ENCODE assay signal across 10 cellular contexts in the genomic region with DNA sequence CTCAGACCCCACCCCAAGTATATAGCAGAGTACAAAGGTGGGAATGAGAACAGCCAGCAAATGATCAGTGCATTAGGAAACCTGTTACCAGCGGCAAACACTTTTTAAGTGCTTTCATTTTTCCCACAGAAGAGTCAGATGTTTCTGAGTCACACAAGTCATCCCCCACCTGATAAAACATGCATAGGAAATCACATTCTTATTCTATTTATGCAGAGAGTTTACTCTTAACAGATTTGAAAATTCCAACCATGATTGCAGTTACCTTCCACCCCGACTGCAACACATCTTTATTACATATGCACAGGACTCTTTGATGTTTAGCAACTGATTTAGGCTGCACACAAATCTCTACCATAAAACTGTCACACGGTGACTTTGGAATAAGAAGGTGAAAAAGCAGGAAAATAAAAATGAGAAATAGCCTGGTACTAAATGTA.
A peak's percentile ranks its signal among the peaks of the same experiment; 100 is the strongest.
DNase-seq lines count a peak whose midpoint lies in the region; ATAC-seq and TF ChIP-seq lines count a peak whose summit lies in the region.
"Had no signal": no experiment of that assay in that cellular context is flagged by ENCODE, and none has a peak within 500 bp of the region (broad histone marks: within the 10 kb centered on the region; RNA-seq: fewer than 3 reads in every experiment).

No MANE protein-coding gene starts in this region.

- H3K4me3 Mint-ChIP-seq in MCF 10A (ENCODE audit: unreplicated experiment): peak overlapping the region; percentile 54
- no peak overlapping the region for H3K4me3 Mint-ChIP-seq in activated T-helper 1 cell treated with anti-CD3 and anti-CD28 coated beads, Interleukin-12 subunit alpha, Interleukin-12 subunit beta, Interleukin-2, Interleukin-4 antibody, amounts not matched to agents 30 ng/mL and 10 ng/mL and 1 ng/mL, durations not matched to agents 14 hours and 24 hours and 36 hours

- CTCF ChIA-PET in MCF 10A (lab: Yijun Ruan, JAX): interaction anchor here (1.0 to 3.6 kb wide), 2 partner anchors 35 to 94 kb away, joined by 3 to 24 read pairs; no protein-coding TSS in a partner anchor

- H3K9me3 ChIP-seq in HUES6 (ENCODE audit: control insufficient read depth, insufficient read depth, low read depth, low read length): no peaks in the 10 kb centered on the region
- H3K9me3 ChIP-seq in upper lobe of right lung: no peaks in the 10 kb centered on the region

- no peaks in the 10 kb centered on the region for H3K27me3 Mint-ChIP-seq in MCF 10A (ENCODE audit: insufficient read depth, unreplicated experiment)
- no peaks in the 10 kb centered on the region for H3K27me3 Mint-ChIP-seq in activated T-helper 1 cell treated with anti-CD3 and anti-CD28 coated beads, Interleukin-12 subunit alpha, Interleukin-12 subunit beta, Interleukin-2, Interleukin-4 antibody, amounts not matched to agents 30 ng/mL and 10 ng/mL and 1 ng/mL, durations not matched to agents 14 hours and 24 hours and 36 hours (ENCODE audit: insufficient read depth)

- intact Hi-C loops in MCF 10A (cut with micrococcal nuclease) (no loop called here), upper lobe of right lung (cut with DNase I) (no loop called here)
- intact Hi-C loops in activated T-helper 1 cell treated with anti-CD3 and anti-CD28 coated beads, Interleukin-12 subunit alpha, Interleukin-12 subunit beta, Interleukin-2, Interleukin-4 antibody, amounts not matched to agents 30 ng/mL and 10 ng/mL and 1 ng/mL, durations not matched to agents 14 hours and 24 hours and 36 hours (cut with micrococcal nuclease): no loop called here

- BruUV-seq in MCF 10A (replicated peaks; lab: Mats Ljungman, UMichigan): no TSS peak

- H3K27ac ChIP-seq in HUES6 (ENCODE audit: low read depth, low read length) (peak overlapping the region; percentile 13; the same call in 1 of the 2 replicates), upper lobe of right lung (no peak overlapping the region)

- DNase-seq in MCF 10A (ENCODE audit: unreplicated experiment) (peak; percentile 46), kidney glomerular epithelial cell (lab: John Stamatoyannopoulos, UW) (peak; percentile 51), upper lobe of right lung (no peak)
- DNase-seq in activated T-helper 1 cell treated with anti-CD3 and anti-CD28 coated beads, Interleukin-12 subunit alpha, Interleukin-12 subunit beta, Interleukin-2, Interleukin-4 antibody, amounts not matched to agents 30 ng/mL and 10 ng/mL and 1 ng/mL, durations not matched to agents 14 hours and 24 hours and 36 hours (ENCODE audit: low spot score): no peak
- DNase-seq: GDM1, islet precursor cell, retina had no signal

- no peaks in the 10 kb centered on the region for H3K36me3 Mint-ChIP-seq in MCF 10A (ENCODE audit: insufficient read depth, unreplicated experiment)
- no peaks in the 10 kb centered on the region for H3K36me3 Mint-ChIP-seq in activated T-helper 1 cell treated with anti-CD3 and anti-CD28 coated beads, Interleukin-12 subunit alpha, Interleukin-12 subunit beta, Interleukin-2, Interleukin-4 antibody, amounts not matched to agents 30 ng/mL and 10 ng/mL and 1 ng/mL, durations not matched to agents 14 hours and 24 hours and 36 hours (ENCODE audit: low read depth)

- H3K27me3 ChIP-seq in HUES6 (ENCODE audit: control insufficient read depth, insufficient read depth, low read length): no peaks in the 10 kb centered on the region
- no peaks in the 10 kb centered on the region for H3K27me3 ChIP-seq in upper lobe of right lung

- H3K4me1 Mint-ChIP-seq in MCF 10A (ENCODE audit: insufficient read depth, unreplicated experiment): peaks cover 38% of the 10 kb centered on the region
- H3K4me1 Mint-ChIP-seq in activated T-helper 1 cell treated with anti-CD3 and anti-CD28 coated beads, Interleukin-12 subunit alpha, Interleukin-12 subunit beta, Interleukin-2, Interleukin-4 antibody, amounts not matched to agents 30 ng/mL and 10 ng/mL and 1 ng/mL, durations not matched to agents 14 hours and 24 hours and 36 hours (ENCODE audit: low read depth): no peaks in the 10 kb centered on the region

- no peak for TF ChIP-seq CTCF in MCF 10A (IDR thresholded peaks at IDR 0.05; ENCODE audit: unreplicated experiment)
- TF ChIP-seq CTCF in upper lobe of right lung (IDR thresholded peaks at IDR 0.05): no peak

- no peaks in the 10 kb centered on the region for H3K9me3 Mint-ChIP-seq in MCF 10A (ENCODE audit: unreplicated experiment)
- H3K9me3 Mint-ChIP-seq in activated T-helper 1 cell treated with anti-CD3 and anti-CD28 coated beads, Interleukin-12 subunit alpha, Interleukin-12 subunit beta, Interleukin-2, Interleukin-4 antibody, amounts not matched to agents 30 ng/mL and 10 ng/mL and 1 ng/mL, durations not matched to agents 14 hours and 24 hours and 36 hours: no peaks in the 10 kb centered on the region

- H3K4me1 ChIP-seq in HUES6 (ENCODE audit: control insufficient read depth, insufficient read depth, low read length) (peaks cover 23% of the 10 kb centered on the region), upper lobe of right lung (no peaks in the 10 kb centered on the region)

- H3K27ac Mint-ChIP-seq in MCF 10A (ENCODE audit: low read depth, unreplicated experiment): peak overlapping the region; percentile 78
- H3K27ac Mint-ChIP-seq in activated T-helper 1 cell treated with anti-CD3 and anti-CD28 coated beads, Interleukin-12 subunit alpha, Interleukin-12 subunit beta, Interleukin-2, Interleukin-4 antibody, amounts not matched to agents 30 ng/mL and 10 ng/mL and 1 ng/mL, durations not matched to agents 14 hours and 24 hours and 36 hours: no peak overlapping the region

- H3K36me3 ChIP-seq in HUES6 (ENCODE audit: control insufficient read depth, insufficient read depth, low read length): no peaks in the 10 kb centered on the region
- no peaks in the 10 kb centered on the region for H3K36me3 ChIP-seq in upper lobe of right lung

- POLR2A ChIA-PET in MCF 10A (lab: Yijun Ruan, JAX): interaction anchor here (0.9 to 1.0 kb wide), 2 partner anchors 93 to 349 kb away, joined by 3 read pairs; no protein-coding TSS in a partner anchor

- ATAC-seq in upper lobe of right lung: peak; percentile 21
- no peak for ATAC-seq in HG02623 (IDR thresholded peaks at IDR 0.05; ENCODE audit: unreplicated experiment)
- no peak for ATAC-seq in HG02970 (IDR thresholded peaks at IDR 0.05; ENCODE audit: low FRiP score, unreplicated experiment)

- H3K9ac ChIP-seq in HUES6 (ENCODE audit: low read length): no peak overlapping the region

- H3K4me3 ChIP-seq in HUES6 (ENCODE audit: low read depth, low read length) (no peak overlapping the region), upper lobe of right lung (no peak overlapping the region)

Comparison
In these comparisons a context has a peak if more than half of its experiments do, and no peak if none do; other contexts are left out.
1. DNase-seq: peak in MCF 10A (single experiment) and kidney glomerular epithelial cell (single experiment); none in upper lobe of right lung (single experiment) and activated T-helper 1 cell treated with anti-CD3 and anti-CD28 coated beads, Interleukin-12 subunit alpha, Interleukin-12 subunit beta, Interleukin-2, Interleukin-4 antibody, amounts not matched to agents 30 ng/mL and 10 ng/mL and 1 ng/mL, durations not matched to agents 14 hours and 24 hours and 36 hours (single experiment).